Comparison of ENCODE assay signal across 8 cellular contexts in the genomic region with DNA sequence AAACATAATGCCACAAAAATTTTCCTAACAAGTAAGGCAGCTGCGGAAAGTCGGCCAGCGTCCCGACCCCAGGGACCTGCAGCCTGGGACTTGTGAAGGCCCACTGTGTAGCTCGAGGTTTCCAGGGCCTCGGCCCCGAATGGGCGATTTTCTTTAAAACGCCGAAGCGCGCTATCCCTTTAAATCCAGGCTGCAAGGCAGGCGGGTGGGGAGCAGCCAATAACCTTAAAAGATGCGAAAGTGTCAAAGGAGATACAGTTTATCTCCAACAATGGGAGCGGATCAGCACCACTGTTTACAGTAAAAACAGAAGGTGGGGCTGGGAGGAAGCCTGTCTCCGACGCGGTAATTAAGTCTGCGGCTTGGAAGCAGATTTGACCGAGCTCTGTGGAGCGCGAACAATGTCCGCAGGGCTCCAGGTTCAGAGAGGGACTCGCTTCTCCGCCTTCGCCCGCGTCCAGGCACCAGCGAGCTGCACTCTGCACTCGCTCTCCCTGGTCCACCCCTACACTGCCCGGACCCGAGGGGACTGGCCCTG. TPM values are rescaled to one million over a fixed set of nuclear protein-coding genes. Genes with fewer than 3 reads are reported as not detected.
DNase-seq lines count a peak whose midpoint lies in the region; ATAC-seq and TF ChIP-seq lines count a peak whose summit lies in the region.

No MANE protein-coding gene starts in this region.

- DNase-seq in Calu3 (no peak), Panc1 (ENCODE audit: low read depth, low spot score) (no peak), caudate nucleus (lab: John Stamatoyannopoulos, UW) (peak in 24 of 61 donors; percentile 34 to 84 (median 62)), kidney epithelial cell (ENCODE audit: low read depth) (no peak)
- DNase-seq in stimulated activated CD8-positive, alpha-beta memory T cell treated with anti-CD3 and anti-CD28 coated beads, Interleukin-4, amount 100 ng/mL, for 48 hours, result peak; percentile 34

- H3K9me3 ChIP-seq in Panc1 (ENCODE audit: control insufficient read depth, insufficient read depth, low read depth, low read length), result no peaks in the 10 kb centered on the region

- intact Hi-C loops in Calu3 (cut with micrococcal nuclease; ENCODE audit: unreplicated experiment), result loop anchor here (1.0 to 10.0 kb wide), 6 partner anchors 38 to 604 kb away; no protein-coding TSS in a partner anchor
- intact Hi-C loops in Panc1 (cut with micrococcal nuclease; ENCODE audit: unreplicated experiment), result loop anchor here (2.0 to 10.0 kb wide), 2 partner anchors 164 to 484 kb away; no protein-coding TSS in a partner anchor

- H3K4me3 ChIP-seq in Panc1 (ENCODE audit: low read depth in 2 of 2, low read length in 2 of 2), result peak overlapping the region; percentile 76 to 83
- peak overlapping the region; percentile 87 for H3K4me3 ChIP-seq in kidney epithelial cell (ENCODE audit: low read depth, low read length)

- no peaks in the 10 kb centered on the region for H3K27me3 Mint-ChIP-seq in Calu3 (ENCODE audit: unreplicated experiment)

- H3K9me3 Mint-ChIP-seq in Calu3 (ENCODE audit: low read depth, unreplicated experiment), result no peaks in the 10 kb centered on the region

- peaks cover 42% of the 10 kb centered on the region for H3K4me1 Mint-ChIP-seq in Calu3 (ENCODE audit: low read depth, unreplicated experiment)

- TF ChIP-seq CTCF in Calu3 (IDR thresholded peaks at IDR 0.05; ENCODE audit: unreplicated experiment) (no peak), Panc1 (IDR thresholded peaks at IDR 0.05) (no peak), kidney epithelial cell (IDR thresholded peaks at IDR 0.05; ENCODE audit: insufficient read depth, low read length, poor library complexity, severe bottlenecking) (no peak)

- H3K36me3 Mint-ChIP-seq in Calu3 (ENCODE audit: insufficient read depth, unreplicated experiment), result peaks cover 59% of the 10 kb centered on the region

- H3K4me3 Mint-ChIP-seq in Calu3 (ENCODE audit: low read depth, unreplicated experiment), result peak overlapping the region; percentile 84

- H3K36me3 ChIP-seq in Panc1 (ENCODE audit: control insufficient read depth, insufficient read depth, low read length) (no peaks in the 10 kb centered on the region; the same call in 1 of the 2 replicates), kidney epithelial cell (ENCODE audit: control insufficient read depth, insufficient read depth, low read length) (no peaks in the 10 kb centered on the region)

- H3K4me1 ChIP-seq in Panc1 (ENCODE audit: control insufficient read depth, insufficient read depth, low read length), result peaks cover 14% of the 10 kb centered on the region

- CTCF ChIA-PET in Calu3 (lab: Charles Lee) (interaction anchor here (0.8 to 1.7 kb wide), 4 partner anchors 27 to 78 kb away, joined by 3 to 15 read pairs (median 5); no protein-coding TSS in a partner anchor), Panc1 (lab: Charles Lee) (no interaction called here)

- H3K27ac Mint-ChIP-seq in Calu3 (ENCODE audit: unreplicated experiment), result peak overlapping the region; percentile 81

- POLR2A ChIA-PET in Panc1 (lab: Charles Lee), result interaction anchor here (0.6 to 1.9 kb wide), 2 partner anchors 27 to 100 kb away, joined by 3 to 13 read pairs; no protein-coding TSS in a partner anchor

- TSS peak; percentile 42 for BruUV-seq in Calu3 (replicated peaks; lab: Mats Ljungman, UMichigan)
- BruUV-seq in Panc1 (replicated peaks; lab: Mats Ljungman, UMichigan), result no TSS peak

- H3K27me3 ChIP-seq in Panc1 (ENCODE audit: control insufficient read depth, insufficient read depth, low read length), result no peaks in the 10 kb centered on the region
- no peaks in the 10 kb centered on the region for H3K27me3 ChIP-seq in kidney epithelial cell (ENCODE audit: control insufficient read depth, insufficient read depth, low read length)

- peak overlapping the region; percentile 63 for H3K27ac ChIP-seq in Panc1 (ENCODE audit: low read length)
- H3K27ac ChIP-seq in caudate nucleus (ENCODE audit: low read depth, low read length), result peak overlapping the region; percentile 96

- in situ Hi-C loops in Panc1 (cut with HindIII; ENCODE audit: low pct_unique_long_range_greater_than_20kb, low sequenced_read_pairs), result no loop called here

- ATAC-seq in HG02840 (IDR thresholded peaks at IDR 0.05; ENCODE audit: low FRiP score, unreplicated experiment), result peak; percentile 0
- ATAC-seq in Panc1, result peak; percentile 14; the same call in 1 of the 2 replicates
- ATAC-seq in GM19328 (IDR thresholded peaks at IDR 0.05; ENCODE audit: unreplicated experiment), result no peak
- ATAC-seq in esophagus mucosa, result no peak

RNA-seq across cellular contexts. Expression of a gene that starts 1.6 kb away (rescaled TPM):
- total RNA-seq in Calu3 (2022) (13.2 and 14.7 TPM in 2 replicates), Panc1 (2021; ENCODE audit: unreplicated experiment) (10.8 TPM), kidney epithelial cell (18.5 and 22.5 TPM in 2 replicates), esophagus mucosa (6.3 TPM)
- polyA plus RNA-seq in Panc1 (2012; ENCODE audit: insufficient read length), result 5.0 TPM

Comparison
In these comparisons a context has a peak if more than half of its experiments do, and no peak if none do; other contexts are left out.
1. ATAC-seq: peak in HG02840 (single experiment) and Panc1 (single experiment); none in GM19328 (single experiment) and esophagus mucosa (single experiment).